In genomic region chr5:72790188-72790587, GRCh38 we compare ENCODE assay signal across 26 cellular contexts. TPM values are rescaled to one million over a fixed set of nuclear protein-coding genes. Genes with fewer than 3 reads are reported as not detected.
DNase-seq lines count a peak whose midpoint lies in the region; ATAC-seq and TF ChIP-seq lines count a peak whose summit lies in the region.
"Had no signal": no experiment of that assay in that cellular context is flagged by ENCODE, and none has a peak within 500 bp of the region (broad histone marks: within the 10 kb centered on the region; RNA-seq: fewer than 3 reads in every experiment).

No MANE protein-coding gene starts in this region.

- TF ChIP-seq CTCF in fibroblast of lung (conservative IDR thresholded peaks at IDR 0.05 in 1 of 2, IDR thresholded peaks at IDR 0.05 in 1 of 2; ENCODE audit: low read depth in 1 of 2, low read length in 2 of 2) (no peak), GM13976 (IDR thresholded peaks at IDR 0.05; ENCODE audit: borderline replicate concordance, control extremely low read depth, extremely low read depth, insufficient read depth, missing control alignments) (no peak)

- no peak for ATAC-seq in GM18861 (IDR thresholded peaks at IDR 0.05; ENCODE audit: unreplicated experiment)
- ATAC-seq: activated T-helper 17 cell treated with anti-CD3 and anti-CD28 coated beads, Interleukin-2, amount 50 U/mL, for 72 hours; natural killer cell treated with Interleukin-12 subunit alpha and Interleukin-12 subunit beta and Interleukin-15 and Interleukin-18, amount 100 ng/mL, for 72 hours; right cardiac atrium had no signal

- no peaks in the 10 kb centered on the region for H4K20me1 ChIP-seq in fibroblast of lung (ENCODE audit: control insufficient read depth, extremely low read depth, insufficient read depth, low read length)

- H3K9ac ChIP-seq in adipocyte (ENCODE audit: low read length) (no peak overlapping the region), fibroblast of lung (ENCODE audit: insufficient read depth, low read length) (no peak overlapping the region)
- H3K9ac ChIP-seq: parathyroid adenoma had no signal

- H3K27me3 ChIP-seq in adipocyte (replicated peaks; ENCODE audit: control insufficient read depth, insufficient read depth, low read length) (no peaks in the 10 kb centered on the region), fibroblast of lung (ENCODE audit: control insufficient read depth, insufficient read depth, low read length) (no peaks in the 10 kb centered on the region)
- H3K27me3 ChIP-seq in effector memory CD4-positive, alpha-beta T cell (replicated peaks; ENCODE audit: control insufficient read depth, insufficient read depth, low read length, poor library complexity, severe bottlenecking): no peaks in the 10 kb centered on the region
- H3K27me3 ChIP-seq: stomach, transverse colon had no signal

- H3K9me3 ChIP-seq in adipocyte (ENCODE audit: control insufficient read depth, low read length) (no peaks in the 10 kb centered on the region), fibroblast of lung (ENCODE audit: control insufficient read depth, insufficient read depth, low read depth, low read length) (no peaks in the 10 kb centered on the region)
- no peaks in the 10 kb centered on the region for H3K9me3 ChIP-seq in effector memory CD4-positive, alpha-beta T cell (ENCODE audit: control insufficient read depth, low read length)
- H3K9me3 ChIP-seq: left ventricle myocardium inferior, stomach, transverse colon had no signal

- no peaks in the 10 kb centered on the region for H3K79me2 ChIP-seq in fibroblast of lung (ENCODE audit: control insufficient read depth, insufficient read depth, low read length)
- H3K79me2 ChIP-seq: parathyroid adenoma had no signal

- in situ Hi-C loops in GM13976 (cut with MboI; ENCODE audit: low sequenced_read_pairs, unreplicated experiment): no loop called here

- H2AFZ ChIP-seq in fibroblast of lung (ENCODE audit: low read length): no peak overlapping the region
- H2AFZ ChIP-seq: parathyroid adenoma had no signal

- H3K27ac ChIP-seq in fibroblast of lung (ENCODE audit: insufficient read depth, low read length): no peak overlapping the region
- no peak overlapping the region for H3K27ac ChIP-seq in effector memory CD4-positive, alpha-beta T cell (ENCODE audit: insufficient read depth, low read length, poor library complexity, severe bottlenecking)
- H3K27ac ChIP-seq: left ventricle myocardium inferior, parathyroid adenoma, transverse colon, VCaP had no signal

- H3K4me2 ChIP-seq in fibroblast of lung (ENCODE audit: extremely low read depth, insufficient read depth, low read length): no peak overlapping the region

- peak; percentile 4 for DNase-seq in GM03348 (ENCODE audit: low spot score)
- DNase-seq in adipocyte (ENCODE audit: low read depth): peak; percentile 86
- DNase-seq in fibroblast of lung (ENCODE audit: low read depth in 2 of 2): peak; percentile 2 to 75
- DNase-seq in skeletal muscle cell (ENCODE audit: low read depth): peak; percentile 10
- no peak for DNase-seq in GM13976 (ENCODE audit: low spot score)
- no peak for DNase-seq in NCI-H345 treated with DMSO at 0.1 percent for 48 hours (lab: John Stamatoyannopoulos, UW; ENCODE audit: unreplicated experiment)
- no peak for DNase-seq in effector memory CD4-positive, alpha-beta T cell
- DNase-seq: activated naive CD8-positive, alpha-beta T cell treated with anti-CD3 and anti-CD28 coated beads, Interleukin-2, amount 10 ng/mL, durations not matched to agents 7 days and 5 days; dermis blood vessel endothelial cell; DND-41; H7; left ventricle myocardium inferior; midbrain; MV-4-11; NCI-H2171; NCI-H69; right cardiac atrium; stimulated activated CD4-positive, alpha-beta T cell treated with anti-CD3 and anti-CD28 coated beads, Interleukin-15, amount 100 ng/mL, for 24 hours; stomach; T-helper 2 cell; transverse colon had no signal

- H3K4me1 ChIP-seq in adipocyte (ENCODE audit: control insufficient read depth, insufficient read depth, low read length) (peaks cover 5% of the 10 kb centered on the region), fibroblast of lung (ENCODE audit: control insufficient read depth, extremely low read depth, insufficient read depth, low read length) (no peaks in the 10 kb centered on the region)
- no peaks in the 10 kb centered on the region for H3K4me1 ChIP-seq in effector memory CD4-positive, alpha-beta T cell (ENCODE audit: control insufficient read depth, insufficient read depth, low read length, poor library complexity, severe bottlenecking)
- H3K4me1 ChIP-seq: left ventricle myocardium inferior, parathyroid adenoma, stomach had no signal

- no peak overlapping the region for H3K4me3 ChIP-seq in adipocyte (ENCODE audit: low read length)
- H3K4me3 ChIP-seq in fibroblast of lung (replicated peaks in 1 of 4; ENCODE audit: control extremely low read depth in 1 of 4, insufficient read depth in 1 of 4, low read depth in 3 of 4, low read length in 4 of 4): no peak overlapping the region
- H3K4me3 ChIP-seq in skeletal muscle cell (ENCODE audit: low read depth, low read length): no peak overlapping the region
- H3K4me3 ChIP-seq in effector memory CD4-positive, alpha-beta T cell (ENCODE audit: insufficient read depth, low read depth, low read length, poor library complexity, severe bottlenecking): no peak overlapping the region
- H3K4me3 ChIP-seq: left ventricle myocardium inferior, stomach, transverse colon had no signal

- H3K36me3 ChIP-seq in adipocyte (ENCODE audit: control insufficient read depth, insufficient read depth, low read length, severe bottlenecking) (no peaks in the 10 kb centered on the region), fibroblast of lung (ENCODE audit: control insufficient read depth, insufficient read depth, low read length) (no peaks in the 10 kb centered on the region)
- no peaks in the 10 kb centered on the region for H3K36me3 ChIP-seq in effector memory CD4-positive, alpha-beta T cell (ENCODE audit: control insufficient read depth, insufficient read depth, low read length)
- H3K36me3 ChIP-seq: left ventricle myocardium inferior, stomach, transverse colon had no signal

RNA-seq across cellular contexts. Expression of gene TNPO1, which starts 26.3 kb away (rescaled TPM):
- total RNA-seq in fibroblast of lung: 207 and 226 TPM in 2 replicates
- 93.7 and 117 TPM in 2 replicates for polyA plus RNA-seq in fibroblast of lung
- 58.4 and 76.2 TPM in 2 replicates for polyA plus RNA-seq in fibroblast of lung (2012)
- 42.7 and 101 TPM in 2 replicates for polyA minus RNA-seq in fibroblast of lung (ENCODE audit: low replicate concordance)

Comparison
In these comparisons a context has a peak if more than half of its experiments do, and no peak if none do; other contexts are left out.
1. DNase-seq: peak in GM03348 (single experiment), adipocyte (single experiment), fibroblast of lung (2 of 2) and skeletal muscle cell (single experiment); none in GM13976 (single experiment), NCI-H345 treated with DMSO at 0.1 percent for 48 hours (single experiment) and effector memory CD4-positive, alpha-beta T cell (0 of 3).